In genomic region chr5:119070828-119071572, GRCh38 we compare ENCODE assay signal across 8 cellular contexts. TPM values are rescaled to one million over a fixed set of nuclear protein-coding genes. Genes with fewer than 3 reads are reported as not detected.
DNase-seq lines count a peak whose midpoint lies in the region; ATAC-seq, FAIRE-seq and TF ChIP-seq lines count a peak whose summit lies in the region.

DMXL1 (plus strand) TSS chr5:119071087; CDS start chr5:119071570, 483 bp downstream.

- H3K4me1 ChIP-seq in A549 (peaks cover 19% of the 10 kb centered on the region), breast epithelium (peaks cover 0 to 7% of the 10 kb centered on the region in 2 donors), skeletal muscle tissue (ENCODE audit: control insufficient read depth in 3 of 3, insufficient read depth in 3 of 3, low read length in 3 of 3) (peaks cover 10 to 16% (median 11%) of the 10 kb centered on the region in 3 donors)

- POLR2A ChIA-PET in A549 (lab: Yijun Ruan, JAX) = interaction anchor here (0.5 to 1.9 kb wide), 27 partner anchors 10 to 392 kb away, joined by 3 to 20 read pairs (median 3); partner anchors contain the start of gene DTWD2

- no peaks in the 10 kb centered on the region for H3K36me3 ChIP-seq in breast epithelium
- no peaks in the 10 kb centered on the region for H3K36me3 ChIP-seq in skeletal muscle tissue (ENCODE audit: control insufficient read depth in 3 of 3, insufficient read depth in 3 of 3, low read length in 3 of 3)

- CTCF ChIA-PET in A549 (lab: Yijun Ruan, JAX) = interaction anchor here (0.7 to 2.4 kb wide), 9 partner anchors 10 to 364 kb away, joined by 3 to 10 read pairs (median 4); partner anchors contain the start of gene DTWD2

- H3K27ac ChIP-seq in A549 (peak within 1 kb of the TSS; percentile 83 to 92), VCaP (peak within 1 kb of the TSS; percentile 95), breast epithelium (peak within 1 kb of the TSS; percentile 98), skeletal muscle tissue (ENCODE audit: low read depth, low read length) (peak within 1 kb of the TSS; percentile 98)

- ATAC-seq in A549 (peak; percentile 91 to 95), GM18870 (IDR thresholded peaks at IDR 0.05; ENCODE audit: unreplicated experiment) (peak; percentile 82), HG03135 (IDR thresholded peaks at IDR 0.05; ENCODE audit: unreplicated experiment) (peak; percentile 83)

- TF ChIP-seq RAD21 in A549 (conservative IDR thresholded peaks at IDR 0.05 in 1 of 2, IDR thresholded peaks at IDR 0.05 in 1 of 2) = no peak

- no peak for TF ChIP-seq EP300 in A549 (IDR thresholded peaks at IDR 0.05)

- no peak for TF ChIP-seq CTCF in A549 (IDR thresholded peaks at IDR 0.05)
- TF ChIP-seq CTCF in VCaP (conservative IDR thresholded peaks at IDR 0.05) = no peak
- no peak for TF ChIP-seq CTCF in breast epithelium (IDR thresholded peaks at IDR 0.05)

- no peaks in the 10 kb centered on the region for H3K9me3 ChIP-seq in A549
- H3K9me3 ChIP-seq in breast epithelium = no peaks in the 10 kb centered on the region
- peaks cover 2% of the 10 kb centered on the region for H3K9me3 ChIP-seq in iPS-18c (ENCODE audit: control insufficient read depth, insufficient read depth, low read length)
- H3K9me3 ChIP-seq in skeletal muscle tissue (ENCODE audit: control insufficient read depth in 3 of 3, low read length in 3 of 3) = no peaks in the 10 kb centered on the region

- H3K27me3 ChIP-seq in breast epithelium (no peaks in the 10 kb centered on the region), skeletal muscle tissue (ENCODE audit: control insufficient read depth in 3 of 3, insufficient read depth in 3 of 3, low read length in 3 of 3) (no peaks in the 10 kb centered on the region)

- intact Hi-C loops in breast epithelium (cut with DNase I; ENCODE audit: low total_unique reads) = no loop called here

- 0% methylated on average over 18 of the region's 70 CpGs for WGBS in A549 (ENCODE audit: missing lambda C conversion rate)

- DNase-seq in A549 (ENCODE audit: low read depth in 1 of 2, low spot score in 1 of 2) (peak; percentile 81 to 99), NCI-H2196 treated with DMSO at 0.1 percent for 48 hours (lab: John Stamatoyannopoulos, UW; ENCODE audit: unreplicated experiment) (peak; percentile 98), breast epithelium (ENCODE audit: low spot score in 2 of 2) (peak; percentile 98 to 99)

- H3K4me3 ChIP-seq in A549 = peak within 1 kb of the TSS; percentile 74
- peak within 1 kb of the TSS; percentile 87 to 98 (median 88) for H3K4me3 ChIP-seq in breast epithelium
- peak within 1 kb of the TSS; percentile 95 for H3K4me3 ChIP-seq in iPS-18c (ENCODE audit: insufficient read depth, low read depth, low read length)
- peak within 1 kb of the TSS; percentile 92 to 100 (median 98) for H3K4me3 ChIP-seq in skeletal muscle tissue (ENCODE audit: low read length in 3 of 3)

- H3K4me2 ChIP-seq in A549 = peak within 1 kb of the TSS; percentile 86

- peak; percentile 68 for FAIRE-seq in A549 (lab: Jason Lieb, UNC)

- TF ChIP-seq POLR2A in A549 (IDR thresholded peaks at IDR 0.05; ENCODE audit: low read length) (peak; percentile 57), breast epithelium (IDR thresholded peaks at IDR 0.05) (peak; percentile 73)

- peak within 1 kb of the TSS; percentile 97 to 99 (median 98) for H3K9ac ChIP-seq in skeletal muscle tissue (ENCODE audit: low read depth in 1 of 3, low read length in 3 of 3)

TF ChIP-seq in A549, 52 proteins besides CTCF, POLR2A, EP300 and RAD21 (continues in another document):
- no peak for TF ChIP-seq ZC3H11A (IDR thresholded peaks at IDR 0.05)
- TF ChIP-seq SREBF2 (IDR thresholded peaks at IDR 0.05) = no peak
- no peak for TF ChIP-seq RFX5 (IDR thresholded peaks at IDR 0.05)
- TF ChIP-seq BCL3 (IDR thresholded peaks at IDR 0.05) = 0 out of 3 replicates have a peak, but pooled peaks have one; percentile 16
- TF ChIP-seq ESRRA (IDR thresholded peaks at IDR 0.05; ENCODE audit: borderline replicate concordance, low read length) = no peak
- no peak for TF ChIP-seq JUNB (IDR thresholded peaks at IDR 0.05)
- TF ChIP-seq HOXB5 (CRISPR knock-in tag; IDR thresholded peaks at IDR 0.05) = no peak
- TF ChIP-seq E2F6 (IDR thresholded peaks at IDR 0.05; ENCODE audit: borderline replicate concordance, low read depth) = 0 out of 2 replicates have a peak, but pooled peaks have one; percentile 57
- no peak for TF ChIP-seq EHMT2 (IDR thresholded peaks at IDR 0.05; ENCODE audit: low read depth)
- TF ChIP-seq ATOH8 (CRISPR knock-in tag; IDR thresholded peaks at IDR 0.05; ENCODE audit: low read depth) = no peak
- no peak for TF ChIP-seq CHD4 (IDR thresholded peaks at IDR 0.05; ENCODE audit: borderline replicate concordance)
- TF ChIP-seq JUN (IDR thresholded peaks at IDR 0.05) = peak; percentile 19 to 53; a peak in 1 of 5 replicates
- peak; percentile 59 for TF ChIP-seq MAX (IDR thresholded peaks at IDR 0.05)
- TF ChIP-seq CBX8 (IDR thresholded peaks at IDR 0.05) = no peak
- TF ChIP-seq CBX2 (IDR thresholded peaks at IDR 0.05; ENCODE audit: borderline replicate concordance, low read depth) = no peak
- TF ChIP-seq REST (IDR thresholded peaks at IDR 0.05) = peak; percentile 75
- no peak; a peak in 1 of 4 replicates for TF ChIP-seq CEBPB (IDR thresholded peaks at IDR 0.05)
- no peak for TF ChIP-seq NPAS2 (CRISPR knock-in tag; IDR thresholded peaks at IDR 0.05; ENCODE audit: borderline replicate concordance)
- peak; percentile 71; the same call in 1 of the 2 replicates for TF ChIP-seq TP53 (CRISPR knock-in tag; IDR thresholded peaks at IDR 0.05)
- TF ChIP-seq PHF8 (IDR thresholded peaks at IDR 0.05; ENCODE audit: borderline replicate concordance, low read depth) = peak; percentile 85
- no peak for TF ChIP-seq FOSB (CRISPR knock-in tag; IDR thresholded peaks at IDR 0.05)
- TF ChIP-seq KDM5A (IDR thresholded peaks at IDR 0.05) = no peak
- peak; percentile 31; the same call in 1 of the 2 replicates for TF ChIP-seq GATA3 (IDR thresholded peaks at IDR 0.05; ENCODE audit: borderline replicate concordance)
- TF ChIP-seq ZFP36 (IDR thresholded peaks at IDR 0.05; ENCODE audit: borderline replicate concordance, partially characterized antibody) = no peak
- no peak for TF ChIP-seq HEYL (CRISPR knock-in tag; IDR thresholded peaks at IDR 0.05)

RNA-seq across cellular contexts. Expression of gene DMXL1, which starts in this region (rescaled TPM):
- polyA plus RNA-seq in A549 (2011; rRNA removed) (23.6 and 28.8 TPM in 2 replicates), A549 (2017; fragmentation: RNase III; extraction: RNeasy Plus Mini Kit Qiagen cat#74134 plus additional on column Dnase treatment) (7.5 to 8.4 TPM (median 7.8 TPM) in 3 replicates)
- polyA plus RNA-seq in A549 (2012; cell fraction: cytosol; rRNA removed) = 4.1 TPM in 2 replicates
- polyA plus RNA-seq in A549 (2012; cell fraction: nucleus; rRNA removed) = 3.2 and 3.7 TPM in 2 replicates
- polyA minus RNA-seq in A549 (2011; rRNA and poly(A)+ RNA removed) = 35.4 and 37.2 TPM in 2 replicates
- total RNA-seq in breast epithelium (10 to 100 TPM; 53.1 to 91.2 (median 60.3) TPM), skeletal muscle tissue (61.1 TPM)

Comparison
In these comparisons a context has a peak if more than half of its experiments do, and no peak if none do; other contexts are left out.
1. Peak in every context shown above with its lines: DNase-seq, ATAC-seq, H3K4me3 ChIP-seq and H3K27ac ChIP-seq.